20 cellular contexts compared by ENCODE assay signal in genomic region chr9:132597073-132597775, GRCh38. TPM values are rescaled to one million over a fixed set of nuclear protein-coding genes. Genes with fewer than 3 reads are reported as not detected.
DNase-seq lines count a peak whose midpoint lies in the region; ATAC-seq and TF ChIP-seq lines count a peak whose summit lies in the region.
"Had no signal": no experiment of that assay in that cellular context is flagged by ENCODE, and none has a peak within 500 bp of the region (broad histone marks: within the 10 kb centered on the region; RNA-seq: fewer than 3 reads in every experiment).

No MANE protein-coding gene starts in this region.

- no peak overlapping the region for H3K4me3 Mint-ChIP-seq in activated T-cell treated with anti-CD3 and anti-CD28 coated beads, Interleukin-2, amount 50 U/mL, for 24 hours
- H3K4me3 Mint-ChIP-seq: CD4-positive, alpha-beta memory T cell had no signal

- no peaks in the 10 kb centered on the region for H3K9me3 ChIP-seq in upper lobe of right lung
- H3K9me3 ChIP-seq: tibial nerve had no signal

- peaks cover 20% of the 10 kb centered on the region for H3K36me3 ChIP-seq in upper lobe of right lung

- H3K27ac ChIP-seq in upper lobe of right lung = no peak overlapping the region
- H3K27ac ChIP-seq: 22Rv1, skin epidermis, tibial nerve had no signal

- no peaks in the 10 kb centered on the region for H3K4me1 ChIP-seq in upper lobe of right lung
- H3K4me1 ChIP-seq: tibial nerve had no signal

- ATAC-seq in left ventricle myocardium superior = peak; percentile 97
- peak; percentile 44 for ATAC-seq in upper lobe of right lung
- no peak for ATAC-seq in GM18867 (IDR thresholded peaks at IDR 0.05; ENCODE audit: unreplicated experiment)
- ATAC-seq in HG03095 (IDR thresholded peaks at IDR 0.05; ENCODE audit: unreplicated experiment) = no peak

- peak; percentile 14 for DNase-seq in NOMO-1 treated with DMSO at 0.1 percent for 48 hours (lab: John Stamatoyannopoulos, UW; ENCODE audit: unreplicated experiment)
- no peak for DNase-seq in NOMO-1 (lab: John Stamatoyannopoulos, UW; ENCODE audit: unreplicated experiment in 2 of 2)
- DNase-seq in astrocyte of the cerebellum (ENCODE audit: low read depth) = peak; percentile 29
- peak; percentile 89 for DNase-seq in left ventricle myocardium superior
- no peak for DNase-seq in upper lobe of right lung
- no peak for DNase-seq in activated T-cell treated with anti-CD3 and anti-CD28 coated beads, Interleukin-2, amount 50 U/mL, for 24 hours
- DNase-seq: amniotic stem cell; CD4-positive, alpha-beta memory T cell; Karpas-422; NCI-H187; NCI-H446 treated with DMSO at 0.1 percent for 48 hours; stimulated activated CD4-positive, alpha-beta T cell treated with anti-CD3 and anti-CD28 coated beads, Interleukin-4, amount 100 ng/mL, for 4 hours had no signal

- no peaks in the 10 kb centered on the region for H3K4me1 Mint-ChIP-seq in activated T-cell treated with anti-CD3 and anti-CD28 coated beads, Interleukin-2, amount 50 U/mL, for 24 hours (ENCODE audit: low read depth)

- H3K27me3 Mint-ChIP-seq in activated T-cell treated with anti-CD3 and anti-CD28 coated beads, Interleukin-2, amount 50 U/mL, for 24 hours = peaks cover 6% of the 10 kb centered on the region

- TF ChIP-seq CTCF in astrocyte of the cerebellum (IDR thresholded peaks at IDR 0.05; ENCODE audit: low read depth, low read length, missing control alignments) = no peak
- TF ChIP-seq CTCF in upper lobe of right lung (IDR thresholded peaks at IDR 0.05) = no peak

- in situ Hi-C loops in astrocyte of the cerebellum (cut with HindIII; ENCODE audit: low sequenced_read_pairs) = no loop called here

- H3K27ac Mint-ChIP-seq in activated T-cell treated with anti-CD3 and anti-CD28 coated beads, Interleukin-2, amount 50 U/mL, for 24 hours = no peak overlapping the region
- H3K27ac Mint-ChIP-seq: CD4-positive, alpha-beta memory T cell had no signal

- H3K4me3 ChIP-seq in astrocyte of the cerebellum (ENCODE audit: low read depth, low read length) (no peak overlapping the region), upper lobe of right lung (no peak overlapping the region)
- H3K4me3 ChIP-seq: skin epidermis, tibial nerve had no signal

- intact Hi-C loops in left ventricle myocardium superior (cut with micrococcal nuclease) = no loop called here
- intact Hi-C loops in upper lobe of right lung (cut with DNase I) = no loop called here

- peaks cover 95% of the 10 kb centered on the region for H3K36me3 Mint-ChIP-seq in activated T-cell treated with anti-CD3 and anti-CD28 coated beads, Interleukin-2, amount 50 U/mL, for 24 hours (ENCODE audit: low read depth)

- H3K27me3 ChIP-seq in upper lobe of right lung = peaks cover 8% of the 10 kb centered on the region

- H3K9me3 Mint-ChIP-seq in activated T-cell treated with anti-CD3 and anti-CD28 coated beads, Interleukin-2, amount 50 U/mL, for 24 hours = no peaks in the 10 kb centered on the region

RNA-seq across cellular contexts. Expression of gene BARHL1, which starts 14.8 kb away (rescaled TPM):
- total RNA-seq in left ventricle myocardium superior (not detected), upper lobe of right lung (not detected)
- total RNA-seq: CD4-positive, alpha-beta memory T cell; epithelial cell of proximal tubule; mononuclear cell; SK-MEL-5; tibial nerve had no signal

Comparison
In these comparisons a context has a peak if more than half of its experiments do, and no peak if none do; other contexts are left out.
1. DNase-seq: peak in NOMO-1 treated with DMSO at 0.1 percent for 48 hours (single experiment), astrocyte of the cerebellum (single experiment) and left ventricle myocardium superior (single experiment); none in NOMO-1 (0 of 2), upper lobe of right lung (single experiment) and activated T-cell treated with anti-CD3 and anti-CD28 coated beads, Interleukin-2, amount 50 U/mL, for 24 hours (single experiment).
2. ATAC-seq: peak in left ventricle myocardium superior (single experiment) and upper lobe of right lung (single experiment); none in GM18867 (single experiment) and HG03095 (single experiment).